In genomic region chr14:70886421-70887206, GRCh38 we compare ENCODE assay signal across 8 cellular contexts. TPM values are rescaled to one million over a fixed set of nuclear protein-coding genes. Genes with fewer than 3 reads are reported as not detected.
DNase-seq lines count a peak whose midpoint lies in the region; ATAC-seq and TF ChIP-seq lines count a peak whose summit lies in the region.

No MANE protein-coding gene starts in this region.

- peak overlapping the region; percentile 48 for H3K4me3 ChIP-seq in SK-N-MC
- no peak overlapping the region for H3K4me3 ChIP-seq in prostate gland

- intact Hi-C loops in prostate gland (cut with DNase I), result no loop called here

- H3K9ac ChIP-seq in SK-N-MC (ENCODE audit: insufficient read length), result peak overlapping the region; percentile 16

- ATAC-seq in GM18868 (IDR thresholded peaks at IDR 0.05; ENCODE audit: unreplicated experiment), result peak; percentile 41
- ATAC-seq in HG02763 (IDR thresholded peaks at IDR 0.05; ENCODE audit: unreplicated experiment), result peak; percentile 36

- H3K36me3 Mint-ChIP-seq in endothelial cell (ENCODE audit: low read depth, unreplicated experiment), result no peaks in the 10 kb centered on the region

- H3K27me3 Mint-ChIP-seq in endothelial cell (ENCODE audit: unreplicated experiment), result peaks cover 1% of the 10 kb centered on the region

- H3K9me3 Mint-ChIP-seq in endothelial cell (ENCODE audit: unreplicated experiment), result no peaks in the 10 kb centered on the region

- TF ChIP-seq CTCF in prostate gland (IDR thresholded peaks at IDR 0.05) (no peak), endothelial cell (IDR thresholded peaks at IDR 0.05; ENCODE audit: unreplicated experiment) (no peak)

- TF ChIP-seq POLR2A in prostate gland (IDR thresholded peaks at IDR 0.05), result no peak

- no peaks in the 10 kb centered on the region for H3K27me3 ChIP-seq in prostate gland (replicated peaks; ENCODE audit: insufficient read depth)

- in situ Hi-C loops in G401 (cut with HindIII; ENCODE audit: low sequenced_read_pairs), result no loop called here

- peaks cover 21% of the 10 kb centered on the region for H3K4me1 Mint-ChIP-seq in endothelial cell (ENCODE audit: unreplicated experiment)

- H3K27ac Mint-ChIP-seq in endothelial cell (ENCODE audit: unreplicated experiment), result no peak overlapping the region

- DNase-seq in SK-N-MC (ENCODE audit: low read depth, low spot score), result no peak
- peak; percentile 42 for DNase-seq in globus pallidus (ENCODE audit: low spot score)
- no peak for DNase-seq in prostate gland (ENCODE audit: low spot score)
- no peak for DNase-seq in caudate nucleus (lab: John Stamatoyannopoulos, UW)
- DNase-seq in endothelial cell (ENCODE audit: low spot score), result no peak
- DNase-seq in G401 (ENCODE audit: low spot score), result no peak

- no peaks in the 10 kb centered on the region for H3K4me1 ChIP-seq in prostate gland (replicated peaks)

- H3K27ac ChIP-seq in SK-N-MC (peak overlapping the region; percentile 42; the same call in 1 of the 2 replicates), prostate gland (no peak overlapping the region), caudate nucleus (ENCODE audit: low read depth, low read length) (no peak overlapping the region)

- H3K4me3 Mint-ChIP-seq in endothelial cell (ENCODE audit: unreplicated experiment), result no peak overlapping the region

- H3K9me3 ChIP-seq in SK-N-MC (ENCODE audit: low read depth, low read length), result no peaks in the 10 kb centered on the region
- H3K9me3 ChIP-seq in prostate gland, result no peaks in the 10 kb centered on the region

- WGBS in prostate gland, result 64% methylated on average over 5 of the region's 5 CpGs

- H3K36me3 ChIP-seq in SK-N-MC (ENCODE audit: insufficient read depth, low read length) (no peaks in the 10 kb centered on the region), prostate gland (no peaks in the 10 kb centered on the region)

RNA-seq across cellular contexts. Expression of gene PCNX1, which starts 20.6 kb away (rescaled TPM):
- 10 to 100 TPM; 24.5 to 66.5 TPM for total RNA-seq in prostate gland
- total RNA-seq in endothelial cell (ENCODE audit: unreplicated experiment), result 68.8 TPM
- total RNA-seq in G401 (2014; rRNA removed; shearing (Covaris generic)), result 21.7 and 44.8 TPM in 2 replicates
